In the genomic region with DNA sequence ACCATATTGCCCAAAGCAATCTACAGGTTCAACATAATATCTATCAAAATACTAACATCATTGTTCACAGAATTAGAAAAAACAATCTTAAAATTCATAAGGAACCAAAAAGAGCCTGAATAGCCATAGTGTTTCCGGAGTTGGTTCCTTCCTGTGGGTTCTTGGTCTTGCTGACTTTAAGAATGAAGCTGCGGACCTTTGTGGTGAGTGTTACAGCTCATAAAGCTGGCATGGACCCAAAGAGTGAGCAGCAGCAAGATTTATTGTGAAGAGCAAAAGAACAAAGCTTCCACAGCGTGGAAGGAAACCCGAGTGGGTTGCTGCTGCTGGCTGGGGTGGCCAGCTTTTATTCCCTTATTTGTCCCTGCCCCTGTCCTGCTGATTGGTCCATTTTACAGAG, we compare ENCODE assay signal across 18 cellular contexts. TPM values are rescaled to one million over a fixed set of nuclear protein-coding genes. Genes with fewer than 3 reads are reported as not detected.
DNase-seq lines count a peak whose midpoint lies in the region; ATAC-seq and TF ChIP-seq lines count a peak whose summit lies in the region.
"Had no signal": no experiment of that assay in that cellular context is flagged by ENCODE, and none has a peak within 500 bp of the region (broad histone marks: within the 10 kb centered on the region; RNA-seq: fewer than 3 reads in every experiment).

No MANE protein-coding gene starts in this region.

- no peaks in the 10 kb centered on the region for H3K27me3 Mint-ChIP-seq in CD4-positive, alpha-beta memory T cell
- H3K27me3 Mint-ChIP-seq in activated CD8-positive, alpha-beta T cell treated with anti-CD3 and anti-CD28 coated beads for 36 hours: no peaks in the 10 kb centered on the region
- H3K27me3 Mint-ChIP-seq in nephron progenitor cell (ENCODE audit: low read depth, poor library complexity): no peaks in the 10 kb centered on the region

- in situ Hi-C loops in ACHN (cut with HindIII; ENCODE audit: low pct_ligation_motif_present, low pct_unique_long_range_greater_than_20kb, low sequenced_read_pairs): no loop called here

- no peaks in the 10 kb centered on the region for H3K27me3 ChIP-seq in CD4-positive, alpha-beta memory T cell (ENCODE audit: insufficient read depth, low read length)
- H3K27me3 ChIP-seq: body of pancreas, sigmoid colon had no signal

- H3K27ac Mint-ChIP-seq in CD4-positive, alpha-beta memory T cell: peak overlapping the region in 3 of 7 donors; percentile 15 to 73 (median 36)
- no peak overlapping the region for H3K27ac Mint-ChIP-seq in activated CD8-positive, alpha-beta T cell treated with anti-CD3 and anti-CD28 coated beads for 36 hours
- no peak overlapping the region for H3K27ac Mint-ChIP-seq in nephron progenitor cell
- H3K27ac Mint-ChIP-seq: activated T-cell treated with anti-CD3 and anti-CD28 coated beads, Interleukin-2, amount 50 U/mL, for 72 hours had no signal

- intact Hi-C loops in CD4-positive, alpha-beta memory T cell (cut with micrococcal nuclease): no loop called here
- intact Hi-C loops in activated CD8-positive, alpha-beta T cell treated with anti-CD3 and anti-CD28 coated beads for 36 hours (cut with micrococcal nuclease): no loop called here

- DNase-seq in CD4-positive, alpha-beta memory T cell: peak in 4 of 5 donors; percentile 46 to 69 (median 62)
- peak; percentile 86 to 90 for DNase-seq in Kasumi-1 (lab: John Stamatoyannopoulos, UW)
- peak; percentile 28 for DNase-seq in activated CD8-positive, alpha-beta T cell treated with anti-CD3 and anti-CD28 coated beads for 36 hours
- DNase-seq in iris pigment epithelial cell (ENCODE audit: low read depth): peak; percentile 55
- no peak for DNase-seq in nephron progenitor cell
- DNase-seq in ACHN: no peak
- DNase-seq in erythroblast (lab: John Stamatoyannopoulos, UW): no peak
- DNase-seq: C1 segment of cervical spinal cord; head of caudate nucleus; left ventricle myocardium superior; NCI-H1694 treated with DMSO at 0.1 percent for 48 hours; NK-92 treated with Interleukin-12 subunit alpha and Interleukin-12 subunit beta, amount 100 ng/mL, for 24 hours; sigmoid colon had no signal

- H3K4me3 ChIP-seq in CD4-positive, alpha-beta memory T cell (ENCODE audit: low read length in 2 of 2): no peak overlapping the region
- H3K4me3 ChIP-seq: body of pancreas, sigmoid colon, SK-N-MC had no signal

- peaks cover 0 to under 1% of the 10 kb centered on the region in 2 donors for H3K9me3 ChIP-seq in CD4-positive, alpha-beta memory T cell (ENCODE audit: control insufficient read depth in 1 of 2, low read length in 2 of 2)

- CTCF ChIA-PET in CD4-positive, alpha-beta memory T cell (lab: Charles Lee; ENCODE audit: partially characterized antibody): interaction anchor here (0.9 to 1.6 kb wide), 2 partner anchors 58 to 91 kb away, joined by 4 to 5 read pairs; partner anchors contain the start of genes EXOG and XYLB
- CTCF ChIA-PET in activated CD8-positive, alpha-beta T cell treated with anti-CD3 and anti-CD28 coated beads for 36 hours (lab: Charles Lee): interaction anchor here (1.1 kb wide), 1 partner anchor 69 kb away, joined by 3 read pairs; no protein-coding TSS in a partner anchor

- no peak for ATAC-seq in activated CD8-positive, alpha-beta T cell treated with anti-CD3 and anti-CD28 coated beads for 36 hours
- ATAC-seq in GM18870 (IDR thresholded peaks at IDR 0.05; ENCODE audit: unreplicated experiment): no peak
- ATAC-seq: activated T-cell treated with anti-CD3 and anti-CD28 coated beads, Interleukin-2, amount 50 U/mL, for 72 hours; body of pancreas; left ventricle myocardium superior had no signal

- TF ChIP-seq CTCF in activated CD8-positive, alpha-beta T cell treated with anti-CD3 and anti-CD28 coated beads for 36 hours (IDR thresholded peaks at IDR 0.05): no peak
- no peak for TF ChIP-seq CTCF in nephron progenitor cell (IDR thresholded peaks at IDR 0.05)

- H3K4me1 Mint-ChIP-seq in CD4-positive, alpha-beta memory T cell: peaks cover 3 to 29% (median 18%) of the 10 kb centered on the region in 4 donors
- peaks cover 3% of the 10 kb centered on the region for H3K4me1 Mint-ChIP-seq in activated CD8-positive, alpha-beta T cell treated with anti-CD3 and anti-CD28 coated beads for 36 hours (ENCODE audit: low read depth)
- H3K4me1 Mint-ChIP-seq in nephron progenitor cell: peaks cover 6% of the 10 kb centered on the region
- H3K4me1 Mint-ChIP-seq: neural crest cell had no signal

- peaks cover 8 to 10% of the 10 kb centered on the region in 2 donors for H3K36me3 Mint-ChIP-seq in CD4-positive, alpha-beta memory T cell
- H3K36me3 Mint-ChIP-seq in activated CD8-positive, alpha-beta T cell treated with anti-CD3 and anti-CD28 coated beads for 36 hours (ENCODE audit: low read depth): peaks cover 11% of the 10 kb centered on the region
- H3K36me3 Mint-ChIP-seq in nephron progenitor cell (ENCODE audit: low read depth): peaks cover 10% of the 10 kb centered on the region

- H3K4me1 ChIP-seq in CD4-positive, alpha-beta memory T cell (ENCODE audit: insufficient read depth, low read length): peaks cover 11% of the 10 kb centered on the region
- H3K4me1 ChIP-seq: sigmoid colon had no signal

- POLR2A ChIA-PET in CD4-positive, alpha-beta memory T cell (lab: Charles Lee; ENCODE audit: partially characterized antibody): interaction anchor here (0.7 to 1.6 kb wide), 3 partner anchors 11 to 16 kb away, joined by 4 read pairs; partner anchors contain the start of gene ACVR2B
- POLR2A ChIA-PET in activated CD8-positive, alpha-beta T cell treated with anti-CD3 and anti-CD28 coated beads for 36 hours (lab: Charles Lee): interaction anchor here (1.6 kb wide), 1 partner anchor 17 kb away, joined by 4 read pairs; no protein-coding TSS in a partner anchor

- no peak for TF ChIP-seq POLR2A in erythroblast (IDR thresholded peaks at IDR 0.05; ENCODE audit: low read length)

- H3K36me3 ChIP-seq in CD4-positive, alpha-beta memory T cell (ENCODE audit: insufficient read depth, low read length): no peaks in the 10 kb centered on the region
- H3K36me3 ChIP-seq: sigmoid colon had no signal

- H3K9me3 Mint-ChIP-seq in CD4-positive, alpha-beta memory T cell: peaks cover 5 to 41% (median 31%) of the 10 kb centered on the region in 8 donors
- H3K9me3 Mint-ChIP-seq in activated CD8-positive, alpha-beta T cell treated with anti-CD3 and anti-CD28 coated beads for 36 hours: peaks cover 32% of the 10 kb centered on the region
- peaks cover 70% of the 10 kb centered on the region for H3K9me3 Mint-ChIP-seq in nephron progenitor cell

- H3K4me3 Mint-ChIP-seq in CD4-positive, alpha-beta memory T cell: peak overlapping the region in 4 of 8 donors; percentile 18 to 46 (median 30)
- H3K4me3 Mint-ChIP-seq in activated CD8-positive, alpha-beta T cell treated with anti-CD3 and anti-CD28 coated beads for 36 hours: no peak overlapping the region
- no peak overlapping the region for H3K4me3 Mint-ChIP-seq in nephron progenitor cell
- H3K4me3 Mint-ChIP-seq: activated T-cell treated with anti-CD3 and anti-CD28 coated beads, Interleukin-2, amount 50 U/mL, for 72 hours; neural crest cell had no signal

- no peak overlapping the region for H3K27ac ChIP-seq in CD4-positive, alpha-beta memory T cell (ENCODE audit: low read depth, low read length)
- H3K27ac ChIP-seq: body of pancreas, sigmoid colon, SK-N-MC had no signal

RNA-seq across cellular contexts. Expression of gene ACVR2B, which starts 15.3 kb away (rescaled TPM):
- total RNA-seq in CD4-positive, alpha-beta memory T cell: 10 to 100 TPM; 12.3 to 13.2 TPM
- polyA plus RNA-seq in CD4-positive, alpha-beta memory T cell: 1 to 10 TPM in 1 of 2 donors, under 1 TPM in 1; 0.44 to 2.0 TPM
- 1 to 10 TPM; 5.4 to 6.9 TPM for total RNA-seq in activated CD8-positive, alpha-beta T cell treated with anti-CD3 and anti-CD28 coated beads for 36 hours

RNA-seq across cellular contexts. Expression of gene EXOG, which starts 57.7 kb away (rescaled TPM):
- total RNA-seq in CD4-positive, alpha-beta memory T cell: 10 to 100 TPM; 29.3 to 33.3 TPM
- 10 to 100 TPM in 1 of 2 donors, 1 to 10 TPM in 1; 2.6 to 13.6 TPM for polyA plus RNA-seq in CD4-positive, alpha-beta memory T cell
- 10 to 100 TPM; 16.8 to 17.7 TPM for total RNA-seq in activated CD8-positive, alpha-beta T cell treated with anti-CD3 and anti-CD28 coated beads for 36 hours

Comparison
In these comparisons a context has a peak if more than half of its experiments do, and no peak if none do; other contexts are left out.
1. DNase-seq: peak in CD4-positive, alpha-beta memory T cell (4 of 5), Kasumi-1 (2 of 2), activated CD8-positive, alpha-beta T cell treated with anti-CD3 and anti-CD28 coated beads for 36 hours (single experiment) and iris pigment epithelial cell (single experiment); none in nephron progenitor cell (single experiment), ACHN (single experiment) and erythroblast (0 of 2).